In genomic region chr11:108496643-108497256, GRCh38 we compare ENCODE assay signal across 8 cellular contexts. TPM values are rescaled to one million over a fixed set of nuclear protein-coding genes. Genes with fewer than 3 reads are reported as not detected.
DNase-seq lines count a peak whose midpoint lies in the region; ATAC-seq, FAIRE-seq and TF ChIP-seq lines count a peak whose summit lies in the region.

No MANE protein-coding gene starts in this region.

- H3K27me3 ChIP-seq in cardiac muscle cell, result no peaks in the 10 kb centered on the region
- H3K27me3 ChIP-seq in astrocyte (ENCODE audit: insufficient read depth, low read length), result no peaks in the 10 kb centered on the region
- no peaks in the 10 kb centered on the region for H3K27me3 ChIP-seq in liver (ENCODE audit: control insufficient read depth in 4 of 4, insufficient read depth in 4 of 4, low read length in 3 of 4)
- H3K27me3 ChIP-seq in upper lobe of left lung, result no peaks in the 10 kb centered on the region

- H3K4me3 Mint-ChIP-seq in astrocyte (ENCODE audit: unreplicated experiment), result peak overlapping the region; percentile 90

- H3K27ac ChIP-seq in cardiac muscle cell, result peak overlapping the region; percentile 90
- peak overlapping the region; percentile 92 for H3K27ac ChIP-seq in astrocyte (ENCODE audit: low read depth, low read length)
- H3K27ac ChIP-seq in liver (ENCODE audit: low read depth in 1 of 2, low read length in 2 of 2), result peak overlapping the region; percentile 92 to 93
- peak overlapping the region; percentile 92 to 96 (median 92) for H3K27ac ChIP-seq in upper lobe of left lung

- DNase-seq in cardiac muscle cell (ENCODE audit: low read depth in 1 of 2, low spot score in 1 of 2), result peak in 1 of 2 donors; percentile 28
- no peak for DNase-seq in left ventricle myocardium superior
- DNase-seq in astrocyte (ENCODE audit: low read depth), result peak; percentile 43
- no peak for DNase-seq in upper lobe of left lung
- DNase-seq in cerebellar nuclear complex (lab: John Stamatoyannopoulos, UW), result no peak
- DNase-seq in activated CD4-positive, alpha-beta T cell treated with anti-CD3 and anti-CD28 coated beads, Interleukin-2, amount 50 U/mL, for 48 hours, result no peak

- H3K79me2 ChIP-seq in astrocyte (ENCODE audit: insufficient read depth, low read length), result peaks cover 39% of the 10 kb centered on the region

- intact Hi-C loops in left ventricle myocardium superior (cut with micrococcal nuclease), result no loop called here

- H3K4me1 ChIP-seq in cardiac muscle cell (ENCODE audit: low read depth), result peaks cover 21% of the 10 kb centered on the region
- H3K4me1 ChIP-seq in astrocyte (ENCODE audit: insufficient read depth, low read length), result peaks cover 11% of the 10 kb centered on the region
- peaks cover 0 to 6% (median 4%) of the 10 kb centered on the region in 4 donors for H3K4me1 ChIP-seq in liver (ENCODE audit: control insufficient read depth in 4 of 4, insufficient read depth in 4 of 4, low read length in 3 of 4)
- peaks cover 8 to 20% (median 15%) of the 10 kb centered on the region in 4 donors for H3K4me1 ChIP-seq in upper lobe of left lung

- WGBS in liver, result 96% methylated on average over 7 of the region's 7 CpGs
- WGBS in upper lobe of left lung, 2 donors, result 92% methylated on average over 7 of the region's 7 CpGs

- no peaks in the 10 kb centered on the region for H4K20me1 ChIP-seq in astrocyte (ENCODE audit: insufficient read depth, low read length)

- H3K9me3 Mint-ChIP-seq in astrocyte (ENCODE audit: unreplicated experiment), result no peaks in the 10 kb centered on the region

- FAIRE-seq in astrocyte (lab: Jason Lieb, UNC), result no peak

- H3K27ac Mint-ChIP-seq in astrocyte (ENCODE audit: unreplicated experiment), result peak overlapping the region; percentile 28

- no peak for TF ChIP-seq POLR2A in upper lobe of left lung (IDR thresholded peaks at IDR 0.05)

- TF ChIP-seq CTCF in cardiac muscle cell (IDR thresholded peaks at IDR 0.05; ENCODE audit: low read depth, low read length), result no peak
- no peak for TF ChIP-seq CTCF in astrocyte (IDR thresholded peaks at IDR 0.05; ENCODE audit: insufficient read depth, low read depth, low read length)
- TF ChIP-seq CTCF in liver (IDR thresholded peaks at IDR 0.05; ENCODE audit: low read depth, low read length, missing input control), result no peak
- no peak for TF ChIP-seq CTCF in upper lobe of left lung (IDR thresholded peaks at IDR 0.05)

- no peak for TF ChIP-seq EP300 in upper lobe of left lung (IDR thresholded peaks at IDR 0.05)

- H3K4me3 ChIP-seq in cardiac muscle cell, result no peak overlapping the region
- peak overlapping the region; percentile 78 for H3K4me3 ChIP-seq in astrocyte (ENCODE audit: insufficient read depth, low read depth, low read length)
- H3K4me3 ChIP-seq in liver (ENCODE audit: low read depth in 1 of 3, low read length in 3 of 3), result peak overlapping the region in 1 of 3 donors; percentile 77
- peak overlapping the region in 3 of 4 donors; percentile 59 to 85 (median 66) for H3K4me3 ChIP-seq in upper lobe of left lung

- H3K27me3 Mint-ChIP-seq in astrocyte (ENCODE audit: low read depth, unreplicated experiment), result no peaks in the 10 kb centered on the region

- H3K9ac ChIP-seq in astrocyte (ENCODE audit: low read length) (peak overlapping the region; percentile 90), liver (ENCODE audit: low read depth in 1 of 2, low read length in 2 of 2) (peak overlapping the region in 1 of 2 donors; percentile 89)

- H3K36me3 ChIP-seq in cardiac muscle cell, result no peaks in the 10 kb centered on the region
- no peaks in the 10 kb centered on the region for H3K36me3 ChIP-seq in astrocyte (ENCODE audit: insufficient read depth, low read length)
- no peaks in the 10 kb centered on the region for H3K36me3 ChIP-seq in liver (ENCODE audit: control insufficient read depth in 4 of 4, insufficient read depth in 3 of 4, low read depth in 1 of 4, low read length in 3 of 4)
- H3K36me3 ChIP-seq in upper lobe of left lung, result no peaks in the 10 kb centered on the region

- ATAC-seq in left ventricle myocardium superior (no peak), upper lobe of left lung (ENCODE audit: low FRiP score in 2 of 2) (no peak), HG02852 (IDR thresholded peaks at IDR 0.05; ENCODE audit: unreplicated experiment) (no peak)

- H3K36me3 Mint-ChIP-seq in astrocyte (ENCODE audit: low read depth, unreplicated experiment), result no peaks in the 10 kb centered on the region

- H2AFZ ChIP-seq in astrocyte (ENCODE audit: low read depth, low read length), result peak overlapping the region; percentile 89

- H3K4me1 Mint-ChIP-seq in astrocyte (ENCODE audit: low read depth, unreplicated experiment), result peaks cover 6% of the 10 kb centered on the region

- H3K9me3 ChIP-seq in cardiac muscle cell (ENCODE audit: low read depth) (no peaks in the 10 kb centered on the region), astrocyte (ENCODE audit: insufficient read depth, low read depth, low read length) (no peaks in the 10 kb centered on the region), liver (ENCODE audit: control insufficient read depth in 4 of 4, low read length in 3 of 4) (no peaks in the 10 kb centered on the region), upper lobe of left lung (no peaks in the 10 kb centered on the region)

- peak overlapping the region; percentile 90 for H3K4me2 ChIP-seq in astrocyte (ENCODE audit: low read length)

- no peak for TF ChIP-seq RAD21 in liver (IDR thresholded peaks at IDR 0.05)

TF ChIP-seq in liver, 16 proteins besides CTCF, POLR2A, EP300 and RAD21:
- TF ChIP-seq HNF4G (IDR thresholded peaks at IDR 0.05), result no peak
- no peak for TF ChIP-seq NR2F2 (IDR thresholded peaks at IDR 0.05)
- no peak for TF ChIP-seq FOXA1 (IDR thresholded peaks at IDR 0.05)
- no peak for TF ChIP-seq EGR1 (IDR thresholded peaks at IDR 0.05; ENCODE audit: low read depth in 2 of 2)
- no peak for TF ChIP-seq RXRA (IDR thresholded peaks at IDR 0.05)
- no peak for TF ChIP-seq SP1 (IDR thresholded peaks at IDR 0.05)
- no peak for TF ChIP-seq ATF3 (IDR thresholded peaks at IDR 0.05)
- TF ChIP-seq FOXA2 (IDR thresholded peaks at IDR 0.05), result no peak
- TF ChIP-seq HNF4A (conservative IDR thresholded peaks at IDR 0.05), result no peak
- TF ChIP-seq MAX (IDR thresholded peaks at IDR 0.05), result no peak
- TF ChIP-seq YY1 (IDR thresholded peaks at IDR 0.05), result no peak
TF ChIP-seq in liver: peak in this region for 0.

RNA-seq across cellular contexts. Expression of gene POGLUT3, which starts 1.4 kb away (rescaled TPM):
- total RNA-seq in cardiac muscle cell (8.5 and 12.0 TPM in 2 replicates), left ventricle myocardium superior (11.0 TPM), astrocyte (18.5 and 20.0 TPM in 2 replicates), liver (1 to 10 TPM; 7.4 to 8.8 TPM), upper lobe of left lung (10 to 100 TPM in 4 of 6 donors, 1 to 10 TPM in 2; 4.9 to 24.5 (median 15.8) TPM)
- polyA plus RNA-seq in cardiac muscle cell (14.5 and 18.8 TPM in 2 replicates), liver (1 to 10 TPM; 5.8 to 7.8 TPM)

RNA-seq across cellular contexts. Expression of gene C11orf65, which starts 29.4 kb away (rescaled TPM):
- total RNA-seq in cardiac muscle cell, result 1.6 TPM in 1 of 2 replicates, not detected in the other
- polyA plus RNA-seq in cardiac muscle cell, result 1.4 and 3.7 TPM in 2 replicates
- 0.69 TPM for total RNA-seq in left ventricle myocardium superior
- 0.77 and 1.00 TPM in 2 replicates for total RNA-seq in astrocyte
- under 1 TPM; 0.61 to 0.75 TPM for total RNA-seq in liver
- polyA plus RNA-seq in liver, result 1 to 10 TPM in 1 of 2 donors, under 1 TPM in 1; 0.33 to 1.2 TPM
- total RNA-seq in upper lobe of left lung, result 1 to 10 TPM in 3 of 6 donors, under 1 TPM in 2, not detected in 1; 0.17 to 2.3 (median 1.1) TPM
